ENCODE assay signal across 11 cellular contexts in genomic region chr2:157056200-157056676, GRCh38.
A peak's percentile ranks its signal among the peaks of the same experiment; 100 is the strongest.
DNase-seq lines count a peak whose midpoint lies in the region; ATAC-seq and TF ChIP-seq lines count a peak whose summit lies in the region.
"Had no signal": no experiment of that assay in that cellular context is flagged by ENCODE, and none has a peak within 500 bp of the region (broad histone marks: within the 10 kb centered on the region; RNA-seq: fewer than 3 reads in every experiment).

No MANE protein-coding gene starts in this region.

- H3K79me1 ChIP-seq in mesenchymal stem cell (replicated peaks; ENCODE audit: low read length, poor library complexity, severe bottlenecking): no peaks in the 10 kb centered on the region

- H3K36me3 ChIP-seq in BJ (ENCODE audit: control insufficient read depth, insufficient read depth, low read length) (no peaks in the 10 kb centered on the region), mammary epithelial cell (ENCODE audit: insufficient read depth, low read length) (no peaks in the 10 kb centered on the region), mesenchymal stem cell (ENCODE audit: control insufficient read depth in 1 of 2, insufficient read depth in 2 of 2, low read depth in 1 of 2, low read length in 2 of 2) (no peaks in the 10 kb centered on the region)

- H3K4me1 ChIP-seq in mammary epithelial cell (ENCODE audit: insufficient read depth, low read length): peaks cover 16% of the 10 kb centered on the region
- no peaks in the 10 kb centered on the region for H3K4me1 ChIP-seq in mesenchymal stem cell (ENCODE audit: control insufficient read depth, insufficient read depth, low read depth, low read length)
- H3K4me1 ChIP-seq: testis had no signal

- peak overlapping the region; percentile 75 for H3K4me2 ChIP-seq in mammary epithelial cell (ENCODE audit: insufficient read depth, low read depth, low read length)
- no peak overlapping the region for H3K4me2 ChIP-seq in mesenchymal stem cell (ENCODE audit: low read length, poor library complexity, severe bottlenecking)

- DNase-seq in BJ (ENCODE audit: low read depth) (peak; percentile 25), LHCN-M2 (ENCODE audit: low read depth) (peak; percentile 94), mammary epithelial cell (peak; percentile 68), mesenchymal stem cell (peak; percentile 88), amygdala (lab: John Stamatoyannopoulos, UW) (no peak), NCI-H1694 treated with DMSO at 0.1 percent for 48 hours (lab: John Stamatoyannopoulos, UW) (no peak), HK-2 (ENCODE audit: unreplicated experiment) (no peak)
- DNase-seq: activated naive CD4-positive, alpha-beta T cell treated with Interleukin-2 at 50 U/mL for 16 hours; testis had no signal

- H2AFZ ChIP-seq in mammary epithelial cell (ENCODE audit: low read depth, low read length) (no peak overlapping the region), mesenchymal stem cell (ENCODE audit: low read depth, low read length) (no peak overlapping the region)

- POLR2A ChIA-PET in BJ (lab: Charles Lee): no interaction called here

- H2BK12ac ChIP-seq in mesenchymal stem cell (ENCODE audit: low read length in 2 of 2): no peak overlapping the region

- no peak overlapping the region for H4K8ac ChIP-seq in mesenchymal stem cell (ENCODE audit: low read length)

- H3K4ac ChIP-seq in mesenchymal stem cell (ENCODE audit: low read depth in 1 of 2, low read length in 2 of 2): no peak overlapping the region

- ATAC-seq in HG02973 (IDR thresholded peaks at IDR 0.05; ENCODE audit: unreplicated experiment): no peak

- WGBS in mammary epithelial cell (ENCODE audit: low coverage, missing lambda C conversion rate): 0% methylated on average over 1 of the region's 1 CpG
- no CpG with 5 or more reads among the region's 1 CpG for WGBS in mesenchymal stem cell

- no peak overlapping the region for H2BK15ac ChIP-seq in mesenchymal stem cell (ENCODE audit: low read depth, poor library complexity, severe bottlenecking)

- H3K23ac ChIP-seq in mesenchymal stem cell (ENCODE audit: low read length in 2 of 2): no peak overlapping the region

- no peaks in the 10 kb centered on the region for H4K20me1 ChIP-seq in mammary epithelial cell (ENCODE audit: insufficient read depth, low read length)

- H3K9me3 ChIP-seq in mammary epithelial cell (replicated peaks; ENCODE audit: insufficient read depth, low read length): no peaks in the 10 kb centered on the region
- H3K9me3 ChIP-seq in mesenchymal stem cell (ENCODE audit: control insufficient read depth, low read length): no peaks in the 10 kb centered on the region
- H3K9me3 ChIP-seq: testis had no signal

- no peak overlapping the region for H3K14ac ChIP-seq in mesenchymal stem cell (ENCODE audit: low read length in 2 of 2)

- no TSS peak for BruUV-seq in mammary epithelial cell (replicated peaks; lab: Mats Ljungman, UMichigan)

- no peak for TF ChIP-seq CTCF in BJ (IDR thresholded peaks at IDR 0.05; ENCODE audit: insufficient read depth, low read depth, low read length)
- TF ChIP-seq CTCF in mammary epithelial cell (conservative IDR thresholded peaks at IDR 0.05 in 1 of 2, IDR thresholded peaks at IDR 0.05 in 1 of 2; ENCODE audit: extremely low read depth in 1 of 2, insufficient read depth in 1 of 2, low read depth in 1 of 2, low read length in 2 of 2): no peak

- H3K18ac ChIP-seq in mesenchymal stem cell (ENCODE audit: low read depth in 1 of 2, low read length in 2 of 2): no peak overlapping the region

- H3K27me3 ChIP-seq in BJ (ENCODE audit: control insufficient read depth, insufficient read depth, low read length): no peaks in the 10 kb centered on the region
- peaks cover 3% of the 10 kb centered on the region for H3K27me3 ChIP-seq in mammary epithelial cell (ENCODE audit: insufficient read depth, low read length)
- H3K27me3 ChIP-seq in mesenchymal stem cell (ENCODE audit: control insufficient read depth in 1 of 2, insufficient read depth in 1 of 2, low read length in 2 of 2): no peaks in the 10 kb centered on the region
- H3K27me3 ChIP-seq: testis had no signal

- CTCF ChIA-PET in BJ (lab: Yijun Ruan, JAX): interaction anchor here (0.8 to 1.2 kb wide), 3 partner anchors 137 to 1251 kb away, joined by 3 to 4 read pairs (median 3); no protein-coding TSS in a partner anchor
- CTCF ChIA-PET in mammary epithelial cell (lab: Charles Lee; ENCODE audit: low non-redundant PET): interaction anchor here (0.6 kb wide), 3 partner anchors 155 to 1679 kb away, joined by 3 read pairs; no protein-coding TSS in a partner anchor

- H2BK120ac ChIP-seq in mesenchymal stem cell (ENCODE audit: low read depth, low read length): no peak overlapping the region

- H3K4me3 ChIP-seq in BJ (ENCODE audit: low read depth, low read length): no peak overlapping the region
- no peak overlapping the region for H3K4me3 ChIP-seq in mammary epithelial cell (replicated peaks in 1 of 3; ENCODE audit: insufficient read depth in 1 of 3, low read depth in 2 of 3, low read length in 3 of 3)
- peak overlapping the region in 1 of 2 experiments; percentile 55 for H3K4me3 ChIP-seq in mesenchymal stem cell (ENCODE audit: insufficient read depth in 1 of 2, low read depth in 1 of 2, low read length in 2 of 2)
- H3K4me3 ChIP-seq: testis had no signal

- no peaks in the 10 kb centered on the region for H3K79me2 ChIP-seq in mammary epithelial cell (ENCODE audit: insufficient read depth, low read length)

- no peak overlapping the region for H2BK5ac ChIP-seq in mesenchymal stem cell (ENCODE audit: low read depth, low read length, poor library complexity, severe bottlenecking)

- H3K9ac ChIP-seq in mammary epithelial cell (ENCODE audit: insufficient read depth, low read length) (no peak overlapping the region), mesenchymal stem cell (ENCODE audit: low read length) (peak overlapping the region; percentile 64)

- H2AK5ac ChIP-seq in mesenchymal stem cell (ENCODE audit: low read length, severe bottlenecking): no peak overlapping the region

- dilution Hi-C loops in mammary epithelial cell (cut with HindIII; ENCODE audit: low sequenced_read_pairs): no loop called here

- in situ Hi-C loops in mammary epithelial cell (cut with MboI; ENCODE audit: low sequenced_read_pairs in 2 of 2): loop anchor here in 1 of 2 donors (25.0 kb wide), 1 partner anchor 1669 kb away; no protein-coding TSS in a partner anchor

- H3K27ac ChIP-seq in mammary epithelial cell (ENCODE audit: insufficient read depth, low read depth, low read length) (no peak overlapping the region), mesenchymal stem cell (ENCODE audit: low read length, poor library complexity, severe bottlenecking) (peak overlapping the region; percentile 49)
- H3K27ac ChIP-seq: testis, VCaP had no signal

- no peak overlapping the region for H4K91ac ChIP-seq in mesenchymal stem cell (ENCODE audit: low read length)

- intact Hi-C loops in mammary epithelial cell (cut with micrococcal nuclease): loop anchor here (2.0 to 5.0 kb wide), 4 partner anchors 136 to 1679 kb away; no protein-coding TSS in a partner anchor

Comparison
In these comparisons a context has a peak if more than half of its experiments do, and no peak if none do; other contexts are left out.
1. DNase-seq: peak in BJ (single experiment), LHCN-M2 (single experiment), mammary epithelial cell (single experiment) and mesenchymal stem cell (single experiment); none in amygdala (0 of 56), NCI-H1694 treated with DMSO at 0.1 percent for 48 hours (single experiment) and HK-2 (single experiment).